In the genomic region with DNA sequence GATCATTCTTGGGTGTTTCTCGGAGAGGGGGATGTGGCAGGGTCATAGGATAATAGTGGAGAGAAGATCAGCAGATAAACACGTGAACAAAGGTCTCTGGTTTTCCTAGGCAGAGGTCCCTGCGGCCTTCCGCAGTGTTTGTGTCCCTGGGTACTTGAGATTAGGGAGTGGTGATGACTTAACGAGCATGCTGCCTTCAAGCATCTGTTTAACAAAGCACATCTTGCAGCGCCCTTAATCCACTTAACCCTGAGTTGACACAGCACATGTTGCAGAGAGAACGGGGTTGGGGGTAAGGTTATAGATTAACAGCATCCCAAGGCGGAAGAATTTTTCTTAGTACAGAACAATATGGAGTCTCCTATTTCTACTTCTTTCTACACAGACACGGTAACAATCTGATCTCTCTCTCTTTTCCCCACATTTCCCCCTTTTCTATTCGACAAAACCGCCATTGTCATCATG, we compare ENCODE assay signal across 9 cellular contexts. TPM values are rescaled to one million over a fixed set of nuclear protein-coding genes. Genes with fewer than 3 reads are reported as not detected.
DNase-seq lines count a peak whose midpoint lies in the region; ATAC-seq and TF ChIP-seq lines count a peak whose summit lies in the region.
"Not testable (repeated sequence)": the region's sequence is repeated elsewhere in the genome, so short reads cannot be mapped to it uniquely, and the experiment has no call there.
"Had no signal": no experiment of that assay in that cellular context is flagged by ENCODE, and none has a peak within 500 bp of the region (broad histone marks: within the 10 kb centered on the region; RNA-seq: fewer than 3 reads in every experiment).

No MANE protein-coding gene starts in this region.

- peaks cover 16% of the 10 kb centered on the region for H3K27me3 Mint-ChIP-seq in activated CD8-positive, alpha-beta T cell treated with anti-CD3 and anti-CD28 coated beads, Interleukin-2, amount 10 ng/mL, durations not matched to agents 7 days and 5 days (ENCODE audit: low read depth)
- peaks cover 15% of the 10 kb centered on the region for H3K27me3 Mint-ChIP-seq in dendritic cell treated with granulocyte-macrophage colony-stimulating factor and Interleukin-4, amounts not matched to agents 40 ng/mL and 50 ng/mL, for 4 days

- TF ChIP-seq POLR2A in transverse colon (IDR thresholded peaks at IDR 0.05), result not testable (repeated sequence)

- H3K27ac Mint-ChIP-seq in activated CD8-positive, alpha-beta T cell treated with anti-CD3 and anti-CD28 coated beads, Interleukin-2, amount 10 ng/mL, durations not matched to agents 7 days and 5 days; dendritic cell treated with granulocyte-macrophage colony-stimulating factor and Interleukin-4, amounts not matched to agents 40 ng/mL and 50 ng/mL, for 4 days: not testable (repeated sequence)

- WGBS in lung, 2 donors, result 36 to 39% methylated on average over 10 to 11 of the region's 11 CpGs
- WGBS in psoas muscle, 3 donors, result 26 to 28% (median 28%) methylated on average over 11 of the region's 11 CpGs
- 30 to 40% methylated on average over 1 to 11 of the region's 11 CpGs for WGBS in transverse colon (ENCODE audit: low coverage in 1 of 2), 2 donors

- intact Hi-C loops in dendritic cell treated with granulocyte-macrophage colony-stimulating factor and Interleukin-4, amounts not matched to agents 40 ng/mL and 50 ng/mL, for 4 days (cut with micrococcal nuclease); psoas muscle (cut with DNase I); transverse colon (cut with DNase I; ENCODE audit: low total_unique reads): not testable (repeated sequence)

- POLR2A ChIA-PET in activated CD8-positive, alpha-beta T cell treated with anti-CD3 and anti-CD28 coated beads, Interleukin-2, amount 10 ng/mL, durations not matched to agents 7 days and 5 days (lab: Charles Lee), result not testable (repeated sequence)

- H3K9me3 ChIP-seq in cardiac muscle cell (ENCODE audit: low read depth); lung (ENCODE audit: control insufficient read depth in 2 of 2, insufficient read depth in 1 of 2, low read length in 1 of 2); psoas muscle; transverse colon: not testable (repeated sequence)

- H3K4me3 ChIP-seq in cardiac muscle cell, lung: not testable (repeated sequence)
- H3K4me3 ChIP-seq in psoas muscle (peak overlapping the region; percentile 58), transverse colon (peak overlapping the region in 3 of 4 donors; percentile 58 to 80 (median 58))

- peaks cover 11% of the 10 kb centered on the region for H3K4me1 Mint-ChIP-seq in activated CD8-positive, alpha-beta T cell treated with anti-CD3 and anti-CD28 coated beads, Interleukin-2, amount 10 ng/mL, durations not matched to agents 7 days and 5 days (ENCODE audit: low read depth)
- peaks cover 20% of the 10 kb centered on the region for H3K4me1 Mint-ChIP-seq in dendritic cell treated with granulocyte-macrophage colony-stimulating factor and Interleukin-4, amounts not matched to agents 40 ng/mL and 50 ng/mL, for 4 days (ENCODE audit: low read depth)

- not testable (repeated sequence) for H3K36me3 Mint-ChIP-seq in activated CD8-positive, alpha-beta T cell treated with anti-CD3 and anti-CD28 coated beads, Interleukin-2, amount 10 ng/mL, durations not matched to agents 7 days and 5 days (ENCODE audit: low read depth); dendritic cell treated with granulocyte-macrophage colony-stimulating factor and Interleukin-4, amounts not matched to agents 40 ng/mL and 50 ng/mL, for 4 days (ENCODE audit: low read depth)

- peak overlapping the region; percentile 45 for H3K4me3 Mint-ChIP-seq in activated CD8-positive, alpha-beta T cell treated with anti-CD3 and anti-CD28 coated beads, Interleukin-2, amount 10 ng/mL, durations not matched to agents 7 days and 5 days
- H3K4me3 Mint-ChIP-seq in dendritic cell treated with granulocyte-macrophage colony-stimulating factor and Interleukin-4, amounts not matched to agents 40 ng/mL and 50 ng/mL, for 4 days, result peak overlapping the region; percentile 73

- H3K36me3 ChIP-seq in cardiac muscle cell; lung (ENCODE audit: control insufficient read depth in 2 of 2, insufficient read depth in 2 of 2, low read length in 2 of 2); psoas muscle (ENCODE audit: insufficient read depth in 1 of 2, low read depth in 1 of 2); transverse colon: not testable (repeated sequence)

- H3K27ac ChIP-seq in cardiac muscle cell, psoas muscle: not testable (repeated sequence)
- H3K27ac ChIP-seq in lung (ENCODE audit: low read depth in 1 of 2, low read length in 1 of 2), result peak overlapping the region in 1 of 2 donors; percentile 84
- peak overlapping the region; percentile 74 to 83 (median 81) for H3K27ac ChIP-seq in transverse colon

- CTCF ChIA-PET in activated CD8-positive, alpha-beta T cell treated with anti-CD3 and anti-CD28 coated beads, Interleukin-2, amount 10 ng/mL, durations not matched to agents 7 days and 5 days (lab: Charles Lee), result not testable (repeated sequence)

- in situ Hi-C loops in transverse colon (cut with MboI; ENCODE audit: low pct_ligation_motif_present in 1 of 4, low pct_unique_long_range_greater_than_20kb in 1 of 4, low sequenced_read_pairs in 3 of 4), result not testable (repeated sequence)

- not testable (repeated sequence) for H3K9me3 Mint-ChIP-seq in activated CD8-positive, alpha-beta T cell treated with anti-CD3 and anti-CD28 coated beads, Interleukin-2, amount 10 ng/mL, durations not matched to agents 7 days and 5 days (ENCODE audit: insufficient read depth); dendritic cell treated with granulocyte-macrophage colony-stimulating factor and Interleukin-4, amounts not matched to agents 40 ng/mL and 50 ng/mL, for 4 days

- TF ChIP-seq CTCF in cardiac muscle cell (IDR thresholded peaks at IDR 0.05; ENCODE audit: low read depth, low read length); lung (IDR thresholded peaks at IDR 0.05; ENCODE audit: control extremely low read depth, extremely low read depth); psoas muscle (IDR thresholded peaks at IDR 0.05); transverse colon (IDR thresholded peaks at IDR 0.05): not testable (repeated sequence)

- H3K4me1 ChIP-seq in cardiac muscle cell (ENCODE audit: low read depth); lung (ENCODE audit: control insufficient read depth in 2 of 2, insufficient read depth in 2 of 2, low read length in 2 of 2); psoas muscle: not testable (repeated sequence)
- peaks cover 0 to 21% (median 13%) of the 10 kb centered on the region in 4 donors for H3K4me1 ChIP-seq in transverse colon

- not testable (repeated sequence) for TF ChIP-seq EP300 in transverse colon (IDR thresholded peaks at IDR 0.05; ENCODE audit: low read depth)

- peaks cover 93% of the 10 kb centered on the region for H3K27me3 ChIP-seq in cardiac muscle cell
- H3K27me3 ChIP-seq in lung (ENCODE audit: control insufficient read depth, insufficient read depth); psoas muscle (ENCODE audit: insufficient read depth in 3 of 3, low read length in 2 of 3); transverse colon: not testable (repeated sequence)

- ATAC-seq in activated CD8-positive, alpha-beta T cell treated with anti-CD3 and anti-CD28 coated beads, Interleukin-2, amount 10 ng/mL, durations not matched to agents 7 days and 5 days; psoas muscle: not testable (repeated sequence)
- peak; percentile 13 for ATAC-seq in lung (ENCODE audit: insufficient read depth, low FRiP score)

- DNase-seq in DMS 273 (lab: John Stamatoyannopoulos, UW; ENCODE audit: unreplicated experiment), result peak; percentile 15
- peak in 2 of 3 experiments; percentile 2 to 60 for DNase-seq in NCI-H1417 (lab: John Stamatoyannopoulos, UW)
- DNase-seq in activated CD8-positive, alpha-beta T cell treated with anti-CD3 and anti-CD28 coated beads, Interleukin-2, amount 10 ng/mL, durations not matched to agents 7 days and 5 days; psoas muscle: not testable (repeated sequence)
- peak; percentile 13 to 23 for DNase-seq in cardiac muscle cell (ENCODE audit: low read depth in 1 of 2, low spot score in 1 of 2)
- DNase-seq in lung (ENCODE audit: low spot score), result peak; percentile 68
- peak; percentile 19 for DNase-seq in transverse colon

RNA-seq across cellular contexts. Expression of a gene that starts 0.4 kb away (rescaled TPM):
- under 1 TPM; 0.18 to 0.32 TPM for total RNA-seq in activated CD8-positive, alpha-beta T cell treated with anti-CD3 and anti-CD28 coated beads, Interleukin-2, amount 10 ng/mL, durations not matched to agents 7 days and 5 days
- 0.09 TPM in 1 of 2 replicates, not detected in the other for total RNA-seq in cardiac muscle cell
- polyA plus RNA-seq in cardiac muscle cell, result not detected in 2 replicates
- total RNA-seq in lung, result 1 to 10 TPM; 8.0 to 9.4 TPM
- 1 to 10 TPM; 1.3 to 3.8 TPM for polyA plus RNA-seq in lung
- under 1 TPM in 1 of 4 donors, not detected in 3; 0.26 TPM for total RNA-seq in psoas muscle
- polyA plus RNA-seq in psoas muscle, result under 1 TPM in 2 of 3 donors, not detected in 1; 0.09 to 0.14 TPM
- 10 to 100 TPM in 3 of 4 donors, 1 to 10 TPM in 1; 3.6 to 20.6 (median 13.9) TPM for total RNA-seq in transverse colon
- total RNA-seq: myocyte had no signal
